In genomic region chr5:105878402-105878801, GRCh38 we compare ENCODE assay signal across 16 cellular contexts.
A peak's percentile ranks its signal among the peaks of the same experiment; 100 is the strongest.
DNase-seq lines count a peak whose midpoint lies in the region; ATAC-seq and TF ChIP-seq lines count a peak whose summit lies in the region.
"Had no signal": no experiment of that assay in that cellular context is flagged by ENCODE, and none has a peak within 500 bp of the region (broad histone marks: within the 10 kb centered on the region; RNA-seq: fewer than 3 reads in every experiment).

No MANE protein-coding gene starts in this region.

- no peak for DNase-seq in GM23248
- peak; percentile 19 for DNase-seq in RKO (ENCODE audit: low spot score)
- DNase-seq in activated CD4-positive, CD25-positive, alpha-beta regulatory T cell (lab: John Stamatoyannopoulos, UW): no peak
- DNase-seq in GDM1 (lab: John Stamatoyannopoulos, UW): no peak
- no peak for DNase-seq in mucosa of descending colon
- DNase-seq: AML-193, C1 segment of cervical spinal cord, EL, H7, Kasumi-1, NCI-H187, NCI-H2107, SIG-M5, SK-N-SH had no signal

- no peaks in the 10 kb centered on the region for H3K27me3 ChIP-seq in GM23248 (replicated peaks; ENCODE audit: insufficient read depth)
- H3K27me3 ChIP-seq in endocrine pancreas (ENCODE audit: control insufficient read depth, insufficient read depth, low read length): no peaks in the 10 kb centered on the region
- H3K27me3 ChIP-seq in parathyroid adenoma (ENCODE audit: control insufficient read depth, insufficient read depth, low read length): no peaks in the 10 kb centered on the region

- H3K36me3 ChIP-seq in GM23248 (ENCODE audit: low read depth) (no peaks in the 10 kb centered on the region), endocrine pancreas (ENCODE audit: control insufficient read depth, insufficient read depth, low read length) (no peaks in the 10 kb centered on the region), parathyroid adenoma (ENCODE audit: control insufficient read depth, insufficient read depth, low read length) (no peaks in the 10 kb centered on the region), mucosa of descending colon (ENCODE audit: low read depth) (no peaks in the 10 kb centered on the region)

- intact Hi-C loops in mucosa of descending colon (cut with DNase I, micrococcal nuclease): no loop called here

- H3K27ac ChIP-seq in GM23248: no peak overlapping the region
- H3K27ac ChIP-seq in parathyroid adenoma: no peak overlapping the region

- H4K20me1 ChIP-seq in GM23248 (ENCODE audit: insufficient read depth): no peaks in the 10 kb centered on the region

- H2AFZ ChIP-seq in GM23248 (0 out of 2 replicates have a peak overlapping the region, but pooled peaks have one; percentile 13), parathyroid adenoma (peak overlapping the region; percentile 10)

- no peak for ATAC-seq in mucosa of descending colon

- no peaks in the 10 kb centered on the region for H3K79me2 ChIP-seq in GM23248 (ENCODE audit: insufficient read depth)
- H3K79me2 ChIP-seq in parathyroid adenoma: no peaks in the 10 kb centered on the region

- no peaks in the 10 kb centered on the region for H3K9me3 ChIP-seq in GM23248 (ENCODE audit: low read depth)
- H3K9me3 ChIP-seq in endocrine pancreas (ENCODE audit: control insufficient read depth, low read length): no peaks in the 10 kb centered on the region
- no peaks in the 10 kb centered on the region for H3K9me3 ChIP-seq in parathyroid adenoma (ENCODE audit: control insufficient read depth, low read length)
- H3K9me3 ChIP-seq in mucosa of descending colon: no peaks in the 10 kb centered on the region
- H3K9me3 ChIP-seq: SK-N-SH had no signal

- H3K9me2 ChIP-seq in GM23248 (ENCODE audit: insufficient read depth): no peaks in the 10 kb centered on the region
- H3K9me2 ChIP-seq: SK-N-SH had no signal

- no peak for TF ChIP-seq CTCF in parathyroid adenoma (IDR thresholded peaks at IDR 0.05)
- no peak for TF ChIP-seq CTCF in mucosa of descending colon (IDR thresholded peaks at IDR 0.05)

- in situ Hi-C loops in GM23248 (cut with MboI): no loop called here

- WGBS in GM23248 (ENCODE audit: low coverage in 1 of 2, low lambda C conversion rate in 2 of 2, missing lambda C conversion rate in 2 of 2), 2 experiments: 0 to 6% methylated on average over 1 of the region's 1 CpG

- no peak overlapping the region for H3K4me3 ChIP-seq in GM23248
- H3K4me3 ChIP-seq in endocrine pancreas (ENCODE audit: control insufficient read depth, insufficient read depth, low read length): peak overlapping the region; percentile 53
- no peak overlapping the region for H3K4me3 ChIP-seq in parathyroid adenoma (ENCODE audit: low read depth, low read length)
- no peak overlapping the region for H3K4me3 ChIP-seq in mucosa of descending colon

- H3K9ac ChIP-seq in GM23248 (no peak overlapping the region), endocrine pancreas (ENCODE audit: control insufficient read depth, insufficient read depth, low read length) (no peak overlapping the region), parathyroid adenoma (no peak overlapping the region)
- H3K9ac ChIP-seq: SK-N-SH had no signal

- H3K4me2 ChIP-seq in GM23248 (ENCODE audit: unreplicated experiment): no peak overlapping the region
- no peak overlapping the region for H3K4me2 ChIP-seq in parathyroid adenoma (ENCODE audit: low read length)
- H3K4me2 ChIP-seq: SK-N-SH had no signal

- H3F3A ChIP-seq in GM23248 (ENCODE audit: insufficient read depth): no peaks in the 10 kb centered on the region

- H3K4me1 ChIP-seq in GM23248 (ENCODE audit: insufficient read depth): no peaks in the 10 kb centered on the region
- no peaks in the 10 kb centered on the region for H3K4me1 ChIP-seq in endocrine pancreas (ENCODE audit: control insufficient read depth, insufficient read depth, low read length)
- no peaks in the 10 kb centered on the region for H3K4me1 ChIP-seq in parathyroid adenoma
- no peaks in the 10 kb centered on the region for H3K4me1 ChIP-seq in mucosa of descending colon (ENCODE audit: low read depth)
